ENCODE assay signal across 8 cellular contexts in the genomic region with DNA sequence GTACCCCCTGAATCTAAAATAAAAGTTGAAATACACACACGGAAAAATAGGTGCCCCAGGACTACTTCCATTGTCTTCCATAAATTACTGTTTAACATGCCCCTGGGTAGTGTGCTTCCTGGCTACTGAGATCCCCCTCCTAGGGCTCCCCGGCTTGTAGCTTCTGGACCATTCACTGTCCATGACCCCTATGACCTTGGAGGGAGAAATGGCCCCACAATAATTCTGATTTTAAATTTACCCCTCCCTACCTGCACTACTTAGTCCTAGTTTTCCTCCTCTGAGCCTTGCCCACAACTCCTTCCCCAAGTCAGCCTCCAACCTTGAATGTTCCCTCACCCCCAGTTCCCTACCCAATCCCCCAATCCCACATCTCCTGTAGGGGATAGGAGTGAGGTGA. TPM values are rescaled to one million over a fixed set of nuclear protein-coding genes. Genes with fewer than 3 reads are reported as not detected.
DNase-seq lines count a peak whose midpoint lies in the region; ATAC-seq, FAIRE-seq and TF ChIP-seq lines count a peak whose summit lies in the region.

No MANE protein-coding gene starts in this region.

- WGBS in pancreas, 2 donors, result 0 to 2% methylated on average over 2 of the region's 2 CpGs

- no peaks in the 10 kb centered on the region for H4K20me1 ChIP-seq in PC-3 (ENCODE audit: low read length)

- H3K4me1 ChIP-seq in PC-3 (ENCODE audit: insufficient read depth, low read length) (peaks cover 55% of the 10 kb centered on the region), endocrine pancreas (ENCODE audit: control insufficient read depth, insufficient read depth, low read length) (peaks cover 10% of the 10 kb centered on the region), pancreas (peaks cover 61 to 72% (median 68%) of the 10 kb centered on the region in 3 donors)

- H3K4me2 ChIP-seq in PC-3 (ENCODE audit: low read length), result peak overlapping the region; percentile 73

- H3K9me3 ChIP-seq in PC-3 (ENCODE audit: low read length) (no peaks in the 10 kb centered on the region), endocrine pancreas (ENCODE audit: control insufficient read depth, low read length) (no peaks in the 10 kb centered on the region), pancreas (no peaks in the 10 kb centered on the region)

- ATAC-seq in PC-3 (no peak), pancreas (no peak), HG02642 (IDR thresholded peaks at IDR 0.05; ENCODE audit: poor library complexity, unreplicated experiment) (no peak)

- no peaks in the 10 kb centered on the region for H3K36me3 ChIP-seq in PC-3 (ENCODE audit: low read depth, low read length)
- H3K36me3 ChIP-seq in endocrine pancreas (ENCODE audit: control insufficient read depth, insufficient read depth, low read length), result no peaks in the 10 kb centered on the region
- no peaks in the 10 kb centered on the region for H3K36me3 ChIP-seq in pancreas

- POLR2A ChIA-PET in PC-3 (lab: Charles Lee; ENCODE audit: unreplicated experiment), result interaction anchor here (1.0 to 2.0 kb wide), 2 partner anchors 10 to 12 kb away, joined by 10 to 16 read pairs; partner anchors contain the start of genes MSL1 and NR1D1

- no peak for DNase-seq in PC-3
- DNase-seq in pancreas, result peak in 1 of 6 donors; percentile 16
- DNase-seq in NCI-H526 (lab: John Stamatoyannopoulos, UW), result no peak
- no peak for DNase-seq in MV-4-11 (lab: John Stamatoyannopoulos, UW)
- no peak for DNase-seq in ureter (ENCODE audit: low spot score)

- peak overlapping the region; percentile 39; the same call in 1 of the 2 replicates for H2AFZ ChIP-seq in PC-3 (ENCODE audit: low read length)

- BruUV-seq in PC-3 (replicated peaks; lab: Mats Ljungman, UMichigan), result no TSS peak

- intact Hi-C loops in PC-3 (cut with micrococcal nuclease), result loop anchor here (5.0 kb wide), 2 partner anchors 90 to 180 kb away; no protein-coding TSS in a partner anchor
- intact Hi-C loops in pancreas (cut with DNase I), result loop anchor here in 2 of 3 donors (5.0 to 10.0 kb wide), 2 partner anchors 53 to 55 kb away; no protein-coding TSS in a partner anchor

- H3K9ac ChIP-seq in PC-3 (ENCODE audit: low read length), result peak overlapping the region; percentile 16; the same call in 1 of the 2 replicates
- peak overlapping the region; percentile 57 for H3K9ac ChIP-seq in endocrine pancreas (ENCODE audit: control insufficient read depth, insufficient read depth, low read length)

- no peaks in the 10 kb centered on the region for H3K9me2 ChIP-seq in PC-3 (replicated peaks; ENCODE audit: low read length)

- no peaks in the 10 kb centered on the region for H3K79me2 ChIP-seq in PC-3 (ENCODE audit: low read length)

- peak overlapping the region; percentile 90 for H3K27ac ChIP-seq in C4-2B
- H3K27ac ChIP-seq in PC-3 (ENCODE audit: low read length), result peak overlapping the region; percentile 25; the same call in 1 of the 2 replicates
- peak overlapping the region; percentile 67 to 93 (median 88) for H3K27ac ChIP-seq in pancreas

- CTCF ChIA-PET in PC-3 (lab: Charles Lee), result interaction anchor here (1.0 to 2.3 kb wide), 5 partner anchors 11 to 86 kb away, joined by 4 to 26 read pairs (median 7); partner anchors contain the start of gene NR1D1

- H3F3A ChIP-seq in PC-3 (ENCODE audit: low read length, unreplicated experiment), result peaks cover 4% of the 10 kb centered on the region

- no peak for FAIRE-seq in pancreas (lab: Jason Lieb, UNC)

- H3K27me3 ChIP-seq in PC-3 (ENCODE audit: low read length) (no peaks in the 10 kb centered on the region), endocrine pancreas (ENCODE audit: control insufficient read depth, insufficient read depth, low read length) (no peaks in the 10 kb centered on the region), pancreas (no peaks in the 10 kb centered on the region)

- no peak overlapping the region for H3K4me3 ChIP-seq in PC-3 (ENCODE audit: low read length)
- H3K4me3 ChIP-seq in endocrine pancreas (ENCODE audit: control insufficient read depth, insufficient read depth, low read length), result no peak overlapping the region
- no peak overlapping the region for H3K4me3 ChIP-seq in pancreas

- TF ChIP-seq CTCF in C4-2B (conservative IDR thresholded peaks at IDR 0.05) (no peak), PC-3 (conservative IDR thresholded peaks at IDR 0.05; ENCODE audit: low read depth, low read length) (no peak), pancreas (IDR thresholded peaks at IDR 0.05) (no peak)

RNA-seq across cellular contexts. Expression of gene MSL1, which starts 9.6 kb away (rescaled TPM):
- total RNA-seq in PC-3 (2014; rRNA removed), result 22.2 and 38.1 TPM in 2 replicates
- 10 to 100 TPM; 21.0 to 44.6 (median 29.2) TPM for total RNA-seq in pancreas
- polyA plus RNA-seq in pancreas, result 100 to 1,000 TPM in 1 of 2 donors, 10 to 100 TPM in 1; 71.0 to 105 TPM
- 91.3 TPM for total RNA-seq in ureter

RNA-seq across cellular contexts. Expression of gene NR1D1, which starts 11.8 kb away (rescaled TPM):
- total RNA-seq in PC-3 (2014; rRNA removed) (7.1 and 9.2 TPM in 2 replicates), pancreas (10 to 100 TPM in 4 of 6 donors, 1 to 10 TPM in 2; 4.8 to 16.6 (median 11.2) TPM), ureter (26.0 TPM)
- polyA plus RNA-seq in pancreas, result 10 to 100 TPM; 11.0 to 17.5 TPM

RNA-seq across cellular contexts. Expression of gene CASC3, which starts 28.1 kb away (rescaled TPM):
- total RNA-seq in PC-3 (2014; rRNA removed) (27.3 and 39.2 TPM in 2 replicates), pancreas (10 to 100 TPM; 31.3 to 46.2 (median 40.8) TPM), ureter (121 TPM)
- 10 to 100 TPM; 35.2 to 42.3 TPM for polyA plus RNA-seq in pancreas

RNA-seq across cellular contexts. Expression of gene THRA, which starts 49.4 kb away (rescaled TPM):
- total RNA-seq in PC-3 (2014; rRNA removed) (6.6 and 11.2 TPM in 2 replicates), pancreas (10 to 100 TPM; 13.8 to 28.1 (median 20.6) TPM), ureter (54.7 TPM)
- 10 to 100 TPM; 22.4 to 35.7 TPM for polyA plus RNA-seq in pancreas

RNA-seq across cellular contexts. Expression of gene MED24, which starts 58.0 kb away (rescaled TPM):
- total RNA-seq in PC-3 (2014; rRNA removed) (73.0 and 78.7 TPM in 2 replicates), pancreas (10 to 100 TPM; 22.1 to 43.7 (median 29.1) TPM), ureter (87.9 TPM)
- 10 to 100 TPM; 58.5 to 60.1 TPM for polyA plus RNA-seq in pancreas

Comparison
In these comparisons a context has a peak if more than half of its experiments do, and no peak if none do; other contexts are left out.
1. H3K27ac ChIP-seq: peak in every context shown above with its lines; median percentile 90 in C4-2B; 88 in pancreas; 25 in PC-3.